Comparison of ENCODE assay signal across 17 cellular contexts in the genomic region with DNA sequence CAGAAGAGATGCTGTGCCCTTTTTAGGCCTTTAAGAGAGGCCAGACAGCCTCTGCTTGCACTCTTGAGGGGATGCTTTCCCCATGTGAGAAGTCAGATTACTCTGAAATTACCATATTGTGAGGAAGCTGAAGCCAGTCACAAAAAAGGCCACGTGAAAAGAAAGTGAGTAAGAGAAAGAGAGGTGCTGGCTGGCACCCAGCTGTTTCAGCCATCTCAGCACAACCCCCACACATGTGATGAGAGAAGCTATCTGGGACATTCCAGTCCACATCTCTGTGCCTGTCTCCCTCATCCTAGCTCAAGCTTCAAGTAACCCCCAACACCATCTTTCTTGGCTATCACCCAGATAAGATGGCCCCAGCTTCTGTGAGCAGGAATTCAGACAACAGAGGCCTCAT.
"Had no signal": no experiment of that assay in that cellular context is flagged by ENCODE, and none has a peak within 500 bp of the region (broad histone marks: within the 10 kb centered on the region; RNA-seq: fewer than 3 reads in every experiment).

No MANE protein-coding gene starts in this region.

- H3K4me3 ChIP-seq: adrenal gland, left ventricle myocardium inferior, ovary, tibial nerve had no signal

- H3K9me3 Mint-ChIP-seq: activated naive CD4-positive, alpha-beta T cell treated with anti-CD3 and anti-CD28 coated beads, Interleukin-2, amount 10 ng/mL, durations not matched to agents 7 days and 5 days; activated T-helper 1 cell treated with anti-CD3 and anti-CD28 coated beads, Interleukin-12 subunit alpha, Interleukin-12 subunit beta, Interleukin-2, Interleukin-4 antibody, amounts not matched to agents 30 ng/mL and 10 ng/mL and 1 ng/mL, durations not matched to agents 14 hours and 24 hours and 36 hours; central memory CD8-positive, alpha-beta T cell; dendritic cell treated with granulocyte-macrophage colony-stimulating factor and Interleukin-4, amounts not matched to agents 40 ng/mL and 50 ng/mL, for 4 days had no signal

- H3K27me3 ChIP-seq: ovary had no signal

- H3K4me3 Mint-ChIP-seq: activated naive CD4-positive, alpha-beta T cell treated with anti-CD3 and anti-CD28 coated beads, Interleukin-2, amount 10 ng/mL, durations not matched to agents 7 days and 5 days; activated T-helper 1 cell treated with anti-CD3 and anti-CD28 coated beads, Interleukin-12 subunit alpha, Interleukin-12 subunit beta, Interleukin-2, Interleukin-4 antibody, amounts not matched to agents 30 ng/mL and 10 ng/mL and 1 ng/mL, durations not matched to agents 14 hours and 24 hours and 36 hours; central memory CD8-positive, alpha-beta T cell; dendritic cell treated with granulocyte-macrophage colony-stimulating factor and Interleukin-4, amounts not matched to agents 40 ng/mL and 50 ng/mL, for 4 days had no signal

- H3K9me3 ChIP-seq: adrenal gland, left ventricle myocardium inferior, ovary, tibial nerve had no signal

- ATAC-seq: esophagus mucosa had no signal

- H3K27ac ChIP-seq: adrenal gland, left ventricle myocardium inferior, ovary, tibial nerve, VCaP had no signal

- DNase-seq: activated CD4-positive, alpha-beta T cell treated with anti-CD3 and anti-CD28 coated beads for 48 hours; activated naive CD4-positive, alpha-beta T cell treated with anti-CD3 and anti-CD28 coated beads, Interleukin-2, amount 10 ng/mL, durations not matched to agents 7 days and 5 days; head of caudate nucleus; islet precursor cell; left ventricle myocardium inferior; mesenchymal stem cell; ovary; stimulated activated CD4-positive, alpha-beta T cell treated with anti-CD3 and anti-CD28 coated beads, Interleukin-15, amount 100 ng/mL, for 24 hours; stimulated activated CD4-positive, alpha-beta T cell treated with anti-CD3 and anti-CD28 coated beads, Interleukin-4, amount 100 ng/mL, for 4 hours; T1000 had no signal

- H3K36me3 Mint-ChIP-seq: activated naive CD4-positive, alpha-beta T cell treated with anti-CD3 and anti-CD28 coated beads, Interleukin-2, amount 10 ng/mL, durations not matched to agents 7 days and 5 days had no signal

- H3K36me3 ChIP-seq: adrenal gland, left ventricle myocardium inferior, ovary, tibial nerve had no signal

- H3K27ac Mint-ChIP-seq: activated naive CD4-positive, alpha-beta T cell treated with anti-CD3 and anti-CD28 coated beads, Interleukin-2, amount 10 ng/mL, durations not matched to agents 7 days and 5 days; activated T-helper 1 cell treated with anti-CD3 and anti-CD28 coated beads, Interleukin-12 subunit alpha, Interleukin-12 subunit beta, Interleukin-2, Interleukin-4 antibody, amounts not matched to agents 30 ng/mL and 10 ng/mL and 1 ng/mL, durations not matched to agents 14 hours and 24 hours and 36 hours; dendritic cell treated with granulocyte-macrophage colony-stimulating factor and Interleukin-4, amounts not matched to agents 40 ng/mL and 50 ng/mL, for 4 days had no signal
